Comparison of ENCODE assay signal across 2 cellular contexts in the genomic region with DNA sequence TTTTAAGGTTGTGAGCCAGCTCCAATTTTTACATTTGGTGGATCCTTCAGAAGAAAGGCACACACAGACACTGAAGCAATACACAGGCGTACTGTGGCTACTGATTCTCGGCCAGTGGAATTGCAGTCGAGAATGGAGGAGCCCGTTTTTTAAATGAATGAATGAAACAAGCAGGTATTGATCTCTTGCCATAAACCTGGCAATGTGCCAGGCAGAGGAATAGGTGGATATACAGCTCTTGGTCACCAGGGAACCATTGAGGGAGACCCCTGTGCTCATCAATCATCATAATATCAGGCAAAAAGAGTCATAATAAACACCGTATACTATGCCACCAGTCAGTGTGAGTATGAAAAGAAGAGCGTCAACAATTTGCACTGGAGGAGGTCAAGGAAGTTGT.
TF ChIP-seq lines count a peak whose summit lies in the region.

No MANE protein-coding gene starts in this region.

TF ChIP-seq in HepG2, 621 proteins besides CTCF, POLR2A, EP300 and RAD21 (continued from another document):
- TF ChIP-seq, protein P1, sequence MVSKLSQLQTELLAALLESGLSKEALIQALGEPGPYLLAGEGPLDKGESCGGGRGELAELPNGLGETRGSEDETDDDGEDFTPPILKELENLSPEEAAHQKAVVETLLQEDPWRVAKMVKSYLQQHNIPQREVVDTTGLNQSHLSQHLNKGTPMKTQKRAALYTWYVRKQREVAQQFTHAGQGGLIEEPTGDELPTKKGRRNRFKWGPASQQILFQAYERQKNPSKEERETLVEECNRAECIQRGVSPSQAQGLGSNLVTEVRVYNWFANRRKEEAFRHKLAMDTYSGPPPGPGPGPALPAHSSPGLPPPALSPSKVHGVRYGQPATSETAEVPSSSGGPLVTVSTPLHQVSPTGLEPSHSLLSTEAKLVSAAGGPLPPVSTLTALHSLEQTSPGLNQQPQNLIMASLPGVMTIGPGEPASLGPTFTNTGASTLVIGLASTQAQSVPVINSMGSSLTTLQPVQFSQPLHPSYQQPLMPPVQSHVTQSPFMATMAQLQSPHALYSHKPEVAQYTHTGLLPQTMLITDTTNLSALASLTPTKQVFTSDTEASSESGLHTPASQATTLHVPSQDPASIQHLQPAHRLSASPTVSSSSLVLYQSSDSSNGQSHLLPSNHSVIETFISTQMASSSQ (IDR thresholded peaks at IDR 0.05; ENCODE audit: low read depth) = no peak
- TF ChIP-seq, protein P1 (CRISPR knock-in tag; IDR thresholded peaks at IDR 0.05; ENCODE audit: borderline replicate concordance) = no peak

TF ChIP-seq in H1, 55 proteins besides CTCF, POLR2A, EP300 and RAD21 (continued from another document):
- TF ChIP-seq, protein P2, sequence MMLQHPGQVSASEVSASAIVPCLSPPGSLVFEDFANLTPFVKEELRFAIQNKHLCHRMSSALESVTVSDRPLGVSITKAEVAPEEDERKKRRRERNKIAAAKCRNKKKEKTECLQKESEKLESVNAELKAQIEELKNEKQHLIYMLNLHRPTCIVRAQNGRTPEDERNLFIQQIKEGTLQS (IDR thresholded peaks at IDR 0.05; ENCODE audit: insufficient read depth, low read depth, low read length) = no peak
- no peak for TF ChIP-seq NRF1 (IDR thresholded peaks at IDR 0.05; ENCODE audit: low read depth, low read length)
- no peak for TF ChIP-seq TBP (IDR thresholded peaks at IDR 0.05; ENCODE audit: low read depth, low read length)
- no peak for TF ChIP-seq GTF2F1 (IDR thresholded peaks at IDR 0.05; ENCODE audit: borderline replicate concordance, low read depth, low read length)
- TF ChIP-seq SP2 (IDR thresholded peaks at IDR 0.05; ENCODE audit: low read length) = no peak
- no peak for TF ChIP-seq POLR2AphosphoS5 (IDR thresholded peaks at IDR 0.05; ENCODE audit: low read depth, low read length)
- no peak for TF ChIP-seq JUN (IDR thresholded peaks at IDR 0.05; ENCODE audit: low read depth, low read length)
- TF ChIP-seq, protein P3, sequence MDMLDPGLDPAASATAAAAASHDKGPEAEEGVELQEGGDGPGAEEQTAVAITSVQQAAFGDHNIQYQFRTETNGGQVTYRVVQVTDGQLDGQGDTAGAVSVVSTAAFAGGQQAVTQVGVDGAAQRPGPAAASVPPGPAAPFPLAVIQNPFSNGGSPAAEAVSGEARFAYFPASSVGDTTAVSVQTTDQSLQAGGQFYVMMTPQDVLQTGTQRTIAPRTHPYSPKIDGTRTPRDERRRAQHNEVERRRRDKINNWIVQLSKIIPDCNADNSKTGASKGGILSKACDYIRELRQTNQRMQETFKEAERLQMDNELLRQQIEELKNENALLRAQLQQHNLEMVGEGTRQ (IDR thresholded peaks at IDR 0.05; ENCODE audit: low read length) = no peak
- TF ChIP-seq CHD1 (IDR thresholded peaks at IDR 0.05; ENCODE audit: low read depth, low read length) = no peak
- no peak for TF ChIP-seq SP1 (IDR thresholded peaks at IDR 0.05; ENCODE audit: low read depth, low read length)
- TF ChIP-seq ASH2L (IDR thresholded peaks at IDR 0.05; ENCODE audit: low read length) = no peak
- TF ChIP-seq SAP30 (IDR thresholded peaks at IDR 0.05; ENCODE audit: insufficient read depth, insufficient replicate concordance, low read length) = no peak
- TF ChIP-seq POU5F1 (IDR thresholded peaks at IDR 0.05; ENCODE audit: low read depth, low read length) = no peak
- TF ChIP-seq YY1 (IDR thresholded peaks at IDR 0.05; ENCODE audit: low read depth, low read length) = no peak
- TF ChIP-seq BCL11A (IDR thresholded peaks at IDR 0.05; ENCODE audit: low read depth in 2 of 2, low read length in 2 of 2) = no peak
- TF ChIP-seq JUND (IDR thresholded peaks at IDR 0.05; ENCODE audit: low read length) = no peak
- TF ChIP-seq TCF12 (IDR thresholded peaks at IDR 0.05; ENCODE audit: low read depth, low read length) = no peak
TF ChIP-seq in H1: peak in this region for 0.
